Comparison of ENCODE assay signal across 9 cellular contexts in the genomic region with DNA sequence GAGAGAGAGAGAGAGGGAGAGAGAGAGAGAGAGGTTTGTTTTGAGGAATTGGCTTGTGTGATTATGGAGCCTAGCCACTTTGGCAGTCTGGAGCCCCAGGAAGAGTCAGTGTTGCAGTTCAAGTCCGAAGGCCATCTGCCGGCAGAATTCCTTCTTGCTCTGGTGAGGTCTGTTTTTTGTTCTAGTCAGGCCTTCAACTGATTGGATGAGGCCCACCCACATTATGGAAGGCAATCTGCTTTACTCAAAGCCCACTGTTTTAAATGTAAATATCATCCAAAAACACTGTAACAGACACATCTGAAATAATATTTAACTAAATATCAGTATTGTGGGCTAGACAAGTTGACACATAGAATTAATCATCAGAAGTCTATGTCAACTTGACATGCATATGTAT. TPM values are rescaled to one million over a fixed set of nuclear protein-coding genes. Genes with fewer than 3 reads are reported as not detected.
"Had no signal": no experiment of that assay in that cellular context is flagged by ENCODE, and none has a peak within 500 bp of the region (broad histone marks: within the 10 kb centered on the region; RNA-seq: fewer than 3 reads in every experiment).

No MANE protein-coding gene starts in this region.

- H3K36me3 ChIP-seq: HAP-1 had no signal

- H3K4me3 ChIP-seq: GM23248, HAP-1 had no signal

- DNase-seq: GM23248, GOT3, H7, IMR-90, KBM-7 had no signal

- H3K9ac ChIP-seq: GM23248, KMS-11 had no signal

- H3K9me3 ChIP-seq: HAP-1 had no signal

- H3K4me1 ChIP-seq: HAP-1 had no signal

- H3K27ac ChIP-seq: GM23248, KMS-11 had no signal

RNA-seq across cellular contexts. Expression of a gene that starts 11.4 kb away (rescaled TPM):
- total RNA-seq: GM23248, H4, H7, HT-29, IMR-90 had no signal
- polyA plus RNA-seq: IMR-90 had no signal

RNA-seq across cellular contexts. Expression of a gene that starts 17.0 kb away (rescaled TPM):
- total RNA-seq: HT-29 had no signal

RNA-seq across cellular contexts. Expression of a gene that starts 53.6 kb away (rescaled TPM):
- total RNA-seq: H4, HT-29 had no signal
